20 cellular contexts compared by ENCODE assay signal in genomic region chr1:30322859-30323257, GRCh38.
DNase-seq lines count a peak whose midpoint lies in the region; ATAC-seq, FAIRE-seq and TF ChIP-seq lines count a peak whose summit lies in the region.
"Had no signal": no experiment of that assay in that cellular context is flagged by ENCODE, and none has a peak within 500 bp of the region (broad histone marks: within the 10 kb centered on the region; RNA-seq: fewer than 3 reads in every experiment).

No MANE protein-coding gene starts in this region.

- TF ChIP-seq POLR2A in H54 (IDR thresholded peaks at IDR 0.05; ENCODE audit: low read depth, low read length), result no peak

- peak; percentile 47 for DNase-seq in activated CD8-positive, alpha-beta memory T cell treated with anti-CD3 and anti-CD28 coated beads for 24 hours
- DNase-seq in activated CD8-positive, alpha-beta memory T cell treated with anti-CD3 and anti-CD28 coated beads, Interleukin-2, amount 50 U/mL, for 4 hours, result no peak
- no peak for DNase-seq in HFFc6
- DNase-seq in glutamatergic neuron, result no peak
- DNase-seq in sciatic nerve (ENCODE audit: low spot score), result peak; percentile 43
- DNase-seq in H54 (ENCODE audit: insufficient read length, low spot score), result no peak
- no peak for DNase-seq in A172 (ENCODE audit: low spot score)
- DNase-seq: activated CD4-positive, CD25-positive, alpha-beta regulatory T cell; activated naive CD8-positive, alpha-beta T cell treated with anti-CD3 and anti-CD28 coated beads, Interleukin-2, amount 10 ng/mL, durations not matched to agents 7 days and 5 days; heart right ventricle; NCI-H146; NCI-H69 had no signal

- no peaks in the 10 kb centered on the region for H3K4me1 Mint-ChIP-seq in HFFc6 (ENCODE audit: low read depth)
- peaks cover 22% of the 10 kb centered on the region for H3K4me1 Mint-ChIP-seq in glutamatergic neuron (ENCODE audit: low read depth, unreplicated experiment)
- H3K4me1 Mint-ChIP-seq: activated naive CD8-positive, alpha-beta T cell treated with anti-CD3 and anti-CD28 coated beads, Interleukin-2, amount 10 ng/mL, durations not matched to agents 7 days and 5 days; CD14-positive monocyte had no signal

- H3K4me3 Mint-ChIP-seq in HFFc6, result no peak overlapping the region
- no peak overlapping the region for H3K4me3 Mint-ChIP-seq in glutamatergic neuron (ENCODE audit: unreplicated experiment)
- H3K4me3 Mint-ChIP-seq: activated naive CD8-positive, alpha-beta T cell treated with anti-CD3 and anti-CD28 coated beads, Interleukin-2, amount 10 ng/mL, durations not matched to agents 7 days and 5 days; CD14-positive monocyte; stimulated activated naive CD8-positive, alpha-beta T cell treated with anti-CD3 and anti-CD28 coated beads, Interleukin-15, Interleukin-2, amounts not matched to agents 100 ng/mL and 50 ng/mL, for 24 hours; T-helper 2 cell treated with Interferon-gamma antibody and Interleukin-4, amounts not matched to agents 5 μg/mL and 100 μg/mL, for 36 hours had no signal

- intact Hi-C loops in sciatic nerve (cut with DNase I), result no loop called here

- H3K9me3 Mint-ChIP-seq in HFFc6, result peaks cover under 1% of the 10 kb centered on the region; the same call in 1 of the 2 replicates
- peaks cover 5% of the 10 kb centered on the region for H3K9me3 Mint-ChIP-seq in glutamatergic neuron (ENCODE audit: unreplicated experiment)
- H3K9me3 Mint-ChIP-seq: activated naive CD8-positive, alpha-beta T cell treated with anti-CD3 and anti-CD28 coated beads, Interleukin-2, amount 10 ng/mL, durations not matched to agents 7 days and 5 days; stimulated activated naive CD8-positive, alpha-beta T cell treated with anti-CD3 and anti-CD28 coated beads, Interleukin-15, Interleukin-2, amounts not matched to agents 100 ng/mL and 50 ng/mL, for 24 hours; T-helper 2 cell treated with Interferon-gamma antibody and Interleukin-4, amounts not matched to agents 5 μg/mL and 100 μg/mL, for 36 hours had no signal

- H3K36me3 Mint-ChIP-seq in HFFc6 (ENCODE audit: low read depth) (no peaks in the 10 kb centered on the region), glutamatergic neuron (ENCODE audit: unreplicated experiment) (no peaks in the 10 kb centered on the region)
- H3K36me3 Mint-ChIP-seq: activated naive CD8-positive, alpha-beta T cell treated with anti-CD3 and anti-CD28 coated beads, Interleukin-2, amount 10 ng/mL, durations not matched to agents 7 days and 5 days; CD14-positive monocyte had no signal

- no peak for ATAC-seq in sciatic nerve
- no peak for ATAC-seq in GM19324 (IDR thresholded peaks at IDR 0.05; ENCODE audit: low FRiP score, unreplicated experiment)
- ATAC-seq: heart right ventricle, pancreas had no signal

- TF ChIP-seq CTCF in HFFc6 (IDR thresholded peaks at IDR 0.05) (peak; percentile 14; the same call in 1 of the 2 replicates), glutamatergic neuron (IDR thresholded peaks at IDR 0.05; ENCODE audit: partially characterized antibody, unreplicated experiment) (peak; percentile 10)

- H3K27me3 Mint-ChIP-seq in HFFc6 (ENCODE audit: insufficient read depth) (peaks cover 7% of the 10 kb centered on the region), glutamatergic neuron (ENCODE audit: unreplicated experiment) (peaks cover 4% of the 10 kb centered on the region)
- H3K27me3 Mint-ChIP-seq: activated naive CD8-positive, alpha-beta T cell treated with anti-CD3 and anti-CD28 coated beads, Interleukin-2, amount 10 ng/mL, durations not matched to agents 7 days and 5 days had no signal

- no peak overlapping the region for H3K27ac Mint-ChIP-seq in HFFc6
- H3K27ac Mint-ChIP-seq in glutamatergic neuron (ENCODE audit: unreplicated experiment), result peak overlapping the region; percentile 8
- H3K27ac Mint-ChIP-seq: activated naive CD8-positive, alpha-beta T cell treated with anti-CD3 and anti-CD28 coated beads, Interleukin-2, amount 10 ng/mL, durations not matched to agents 7 days and 5 days; CD14-positive monocyte; stimulated activated naive CD8-positive, alpha-beta T cell treated with anti-CD3 and anti-CD28 coated beads, Interleukin-15, Interleukin-2, amounts not matched to agents 100 ng/mL and 50 ng/mL, for 24 hours; T-helper 2 cell treated with Interferon-gamma antibody and Interleukin-4, amounts not matched to agents 5 μg/mL and 100 μg/mL, for 36 hours had no signal

- FAIRE-seq in H54 (lab: Jason Lieb, UNC), result no peak
- FAIRE-seq: A204.1, colon, endometrium, pancreas had no signal

Comparison
In these comparisons a context has a peak if more than half of its experiments do, and no peak if none do; other contexts are left out.
1. DNase-seq: peak in activated CD8-positive, alpha-beta memory T cell treated with anti-CD3 and anti-CD28 coated beads for 24 hours (single experiment) and sciatic nerve (single experiment); none in activated CD8-positive, alpha-beta memory T cell treated with anti-CD3 and anti-CD28 coated beads, Interleukin-2, amount 50 U/mL, for 4 hours (single experiment), HFFc6 (single experiment), glutamatergic neuron (single experiment), H54 (single experiment) and A172 (single experiment).